6 cellular contexts compared by ENCODE assay signal in genomic region chr16:1941924-1942809, GRCh38. TPM values are rescaled to one million over a fixed set of nuclear protein-coding genes. Genes with fewer than 3 reads are reported as not detected.
A peak's percentile ranks its signal among the peaks of the same experiment; 100 is the strongest.
DNase-seq lines count a peak whose midpoint lies in the region; TF ChIP-seq lines count a peak whose summit lies in the region.

No MANE protein-coding gene starts in this region.

- peak overlapping the region; percentile 90 for H3K4me2 ChIP-seq in OCI-LY3 (ENCODE audit: low read length)

- intact Hi-C loops in cardiac septum (cut with DNase I), result loop anchor here (5.0 kb wide), 1 partner anchor 160 kb away; the partner anchor contains the start of genes NUBP2 and SPSB3

- TF ChIP-seq CTCF in OCI-LY3 (IDR thresholded peaks at IDR 0.05; ENCODE audit: low read depth, low read length), result no peak

- DNase-seq in AML-193 (lab: John Stamatoyannopoulos, UW) (peak; percentile 66 to 74), cardiac septum (ENCODE audit: low spot score) (peak; percentile 91), NCI-H2196 treated with DMSO at 0.1 percent for 48 hours (lab: John Stamatoyannopoulos, UW; ENCODE audit: unreplicated experiment) (no peak), kidney glomerular epithelial cell (lab: John Stamatoyannopoulos, UW) (no peak)

- 20% methylated on average over 17 of the region's 17 CpGs for WGBS in thymus

- no peaks in the 10 kb centered on the region for H3K27me3 ChIP-seq in OCI-LY3 (ENCODE audit: low read depth, low read length)
- H3K27me3 ChIP-seq in thymus (ENCODE audit: control insufficient read depth, insufficient read depth), result no peaks in the 10 kb centered on the region

- H3K36me3 ChIP-seq in OCI-LY3 (replicated peaks; ENCODE audit: low read depth, low read length) (peaks cover 28% of the 10 kb centered on the region), thymus (ENCODE audit: control insufficient read depth, insufficient read depth) (peaks cover 35% of the 10 kb centered on the region)

- peak overlapping the region; percentile 86 for H3K9ac ChIP-seq in OCI-LY3 (ENCODE audit: low read length)

- peak overlapping the region; percentile 77 for H3K27ac ChIP-seq in OCI-LY3 (ENCODE audit: low read length)
- H3K27ac ChIP-seq in thymus (ENCODE audit: low read depth), result no peak overlapping the region

- peaks cover 19% of the 10 kb centered on the region for H3K79me2 ChIP-seq in OCI-LY3 (ENCODE audit: low read length)

- H3K4me3 ChIP-seq in OCI-LY3 (ENCODE audit: low read length), result peak overlapping the region; percentile 88
- peak overlapping the region; percentile 86 for H3K4me3 ChIP-seq in thymus (ENCODE audit: low read length)

- H4K20me1 ChIP-seq in OCI-LY3 (ENCODE audit: insufficient read depth, low read length), result peaks cover 15% of the 10 kb centered on the region

- H3K4me1 ChIP-seq in OCI-LY3 (ENCODE audit: low read length) (peaks cover 27% of the 10 kb centered on the region), thymus (ENCODE audit: control insufficient read depth, insufficient read depth, low read length) (peaks cover 8% of the 10 kb centered on the region)

- no peak overlapping the region for H2AFZ ChIP-seq in OCI-LY3 (ENCODE audit: low read depth, low read length)

- H3K9me3 ChIP-seq in OCI-LY3 (ENCODE audit: insufficient read depth, low read length) (no peaks in the 10 kb centered on the region), thymus (ENCODE audit: control insufficient read depth) (no peaks in the 10 kb centered on the region)

RNA-seq across cellular contexts. Expression of gene MSRB1, which starts 0.8 kb away (rescaled TPM):
- total RNA-seq in cardiac septum, result 39.2 TPM
- 44.2 TPM for polyA plus RNA-seq in thymus

RNA-seq across cellular contexts. Expression of gene RPL3L, which starts 12.3 kb away (rescaled TPM):
- 202 TPM for total RNA-seq in cardiac septum
- polyA plus RNA-seq in thymus, result 0.66 TPM

RNA-seq across cellular contexts. Expression of gene NDUFB10, which starts 17.2 kb away (rescaled TPM):
- 390 TPM for total RNA-seq in cardiac septum
- 129 TPM for polyA plus RNA-seq in thymus

RNA-seq across cellular contexts. Expression of gene RPS2, which starts 22.5 kb away (rescaled TPM):
- 702 TPM for total RNA-seq in cardiac septum
- polyA plus RNA-seq in thymus, result 2,485 TPM

RNA-seq across cellular contexts. Expression of gene HS3ST6, which starts 24.0 kb away (rescaled TPM):
- not detected for total RNA-seq in cardiac septum
- 1.3 TPM for polyA plus RNA-seq in thymus

Comparison
In these comparisons a context has a peak if more than half of its experiments do, and no peak if none do; other contexts are left out.
1. DNase-seq: peak in AML-193 (2 of 2) and cardiac septum (single experiment); none in NCI-H2196 treated with DMSO at 0.1 percent for 48 hours (single experiment) and kidney glomerular epithelial cell (single experiment).